17 cellular contexts compared by ENCODE assay signal in the genomic region with DNA sequence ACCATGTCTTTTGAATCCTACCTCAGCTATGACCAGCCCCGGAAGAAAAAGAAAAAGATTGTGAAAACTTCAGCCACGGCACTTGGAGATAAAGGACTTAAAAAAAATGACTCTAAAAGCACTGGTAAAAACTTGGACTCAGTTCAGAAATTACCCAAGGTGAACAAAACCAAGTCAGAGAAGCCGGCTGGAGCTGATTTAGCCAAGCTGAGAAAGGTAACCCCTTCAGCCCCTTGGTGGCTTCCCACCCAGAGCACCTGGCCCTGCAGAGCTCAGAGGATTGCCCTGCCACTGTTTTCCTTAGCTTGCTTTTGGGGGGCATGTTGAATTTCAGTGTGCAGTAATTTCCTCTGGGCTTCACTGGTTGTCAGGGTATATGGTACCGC.
"Had no signal": no experiment of that assay in that cellular context is flagged by ENCODE, and none has a peak within 500 bp of the region (broad histone marks: within the 10 kb centered on the region; RNA-seq: fewer than 3 reads in every experiment).

No MANE protein-coding gene starts in this region.

- DNase-seq: activated CD8-positive, alpha-beta memory T cell treated with anti-CD3 and anti-CD28 coated beads for 24 hours; aorta; cerebellar nuclear complex; cortex of kidney; heart right ventricle; left ventricle myocardium superior had no signal

- H3K9me3 ChIP-seq: esophagus muscularis mucosa, gastroesophageal sphincter, heart right ventricle, neutrophil, SK-N-SH, tibial nerve, vagina had no signal

- H3K9me3 Mint-ChIP-seq: activated naive CD4-positive, alpha-beta T cell treated with anti-CD3 and anti-CD28 coated beads for 36 hours; stimulated activated naive B cell treated with anti-CD40 and anti-IgM and Interleukin-4, amounts not matched to agents 10 μg/mL and 1 μg/mL and 100 μg/mL, for 72 hours; T-helper 2 cell treated with Interferon-gamma antibody and Interleukin-4, amounts not matched to agents 5 μg/mL and 100 μg/mL, for 36 hours had no signal

- H3K27me3 Mint-ChIP-seq: stimulated activated naive B cell treated with anti-CD40 and anti-IgM and Interleukin-4, amounts not matched to agents 10 μg/mL and 1 μg/mL and 100 μg/mL, for 72 hours had no signal

- ATAC-seq: gastroesophageal sphincter had no signal

- H3K4me3 Mint-ChIP-seq: activated naive CD4-positive, alpha-beta T cell treated with anti-CD3 and anti-CD28 coated beads for 36 hours; stimulated activated naive B cell treated with anti-CD40 and anti-IgM and Interleukin-4, amounts not matched to agents 10 μg/mL and 1 μg/mL and 100 μg/mL, for 72 hours; T-helper 2 cell treated with Interferon-gamma antibody and Interleukin-4, amounts not matched to agents 5 μg/mL and 100 μg/mL, for 36 hours had no signal

- H3K9ac ChIP-seq: parathyroid adenoma, SK-N-SH had no signal

- H3K4me3 ChIP-seq: esophagus muscularis mucosa, gastroesophageal sphincter, heart right ventricle, tibial nerve, vagina had no signal

- H2AFZ ChIP-seq: parathyroid adenoma had no signal

- H3K27me3 ChIP-seq: esophagus muscularis mucosa, gastroesophageal sphincter, heart right ventricle, neutrophil, tibial nerve, vagina had no signal

- H3K27ac ChIP-seq: esophagus muscularis mucosa, gastroesophageal sphincter, heart right ventricle, neutrophil, parathyroid adenoma, tibial nerve, vagina had no signal

- H3K4me2 ChIP-seq: SK-N-SH had no signal

- FAIRE-seq: TTC549 had no signal

- H3K27ac Mint-ChIP-seq: activated naive CD4-positive, alpha-beta T cell treated with anti-CD3 and anti-CD28 coated beads for 36 hours; stimulated activated naive B cell treated with anti-CD40 and anti-IgM and Interleukin-4, amounts not matched to agents 10 μg/mL and 1 μg/mL and 100 μg/mL, for 72 hours had no signal
